22 cellular contexts compared by ENCODE assay signal in genomic region chr13:51818276-51818675, GRCh38. TPM values are rescaled to one million over a fixed set of nuclear protein-coding genes. Genes with fewer than 3 reads are reported as not detected.
DNase-seq lines count a peak whose midpoint lies in the region; FAIRE-seq and TF ChIP-seq lines count a peak whose summit lies in the region.
"Had no signal": no experiment of that assay in that cellular context is flagged by ENCODE, and none has a peak within 500 bp of the region (broad histone marks: within the 10 kb centered on the region; RNA-seq: fewer than 3 reads in every experiment).

No MANE protein-coding gene starts in this region.

- H3K4me2 ChIP-seq in OCI-LY3 (ENCODE audit: low read length), result peak overlapping the region; percentile 75
- H3K4me2 ChIP-seq: smooth muscle cell had no signal

- H3K27ac ChIP-seq in AG04450 (ENCODE audit: low read depth, low read length) (no peak overlapping the region), OCI-LY3 (ENCODE audit: low read length) (peak overlapping the region; percentile 69; the same call in 1 of the 2 replicates), endodermal cell (ENCODE audit: low read depth, low read length) (no peak overlapping the region)
- H3K27ac ChIP-seq: SK-N-MC, thyroid gland had no signal

- H3K4me3 Mint-ChIP-seq in endodermal cell, result no peak overlapping the region

- no peak for FAIRE-seq in H54 (lab: Jason Lieb, UNC)
- FAIRE-seq: G401.6 had no signal

- 0 out of 2 replicates have a peak, but pooled peaks have one; percentile 8 for TF ChIP-seq CTCF in AG04450 (IDR thresholded peaks at IDR 0.05; ENCODE audit: low read depth, low read length)
- TF ChIP-seq CTCF in BE2C (IDR thresholded peaks at IDR 0.05; ENCODE audit: low read depth, low read length), result peak; percentile 22; the same call in 1 of the 2 replicates
- TF ChIP-seq CTCF in OCI-LY3 (IDR thresholded peaks at IDR 0.05; ENCODE audit: low read depth, low read length), result peak; percentile 33
- TF ChIP-seq CTCF in endodermal cell (conservative IDR thresholded peaks at IDR 0.05), result peak; percentile 52

- no peaks in the 10 kb centered on the region for H3K9me3 ChIP-seq in AG04450 (ENCODE audit: control insufficient read depth, insufficient read depth, low read length)
- no peaks in the 10 kb centered on the region for H3K9me3 ChIP-seq in BE2C
- H3K9me3 ChIP-seq in OCI-LY3 (ENCODE audit: insufficient read depth, low read length), result no peaks in the 10 kb centered on the region
- H3K9me3 ChIP-seq in endodermal cell (ENCODE audit: control insufficient read depth, low read length), result no peaks in the 10 kb centered on the region
- H3K9me3 ChIP-seq: ascending aorta, thyroid gland had no signal

- peaks cover 3% of the 10 kb centered on the region for H3K27me3 Mint-ChIP-seq in endodermal cell (ENCODE audit: insufficient read depth)

- H3K4me3 ChIP-seq in AG04450 (ENCODE audit: low read depth, low read length) (no peak overlapping the region), BE2C (ENCODE audit: low read depth, low read length) (no peak overlapping the region), OCI-LY3 (ENCODE audit: low read length) (no peak overlapping the region), endodermal cell (ENCODE audit: low read length) (no peak overlapping the region)
- H3K4me3 ChIP-seq: ascending aorta, SK-N-MC, smooth muscle cell, thyroid gland had no signal

- no peaks in the 10 kb centered on the region for H3K36me3 Mint-ChIP-seq in endodermal cell (ENCODE audit: low read depth)

- H3K27me3 ChIP-seq in AG04450 (ENCODE audit: control insufficient read depth, insufficient read depth, low read length) (peaks cover 58% of the 10 kb centered on the region), BE2C (no peaks in the 10 kb centered on the region), OCI-LY3 (ENCODE audit: low read depth, low read length) (no peaks in the 10 kb centered on the region), endodermal cell (ENCODE audit: control insufficient read depth, insufficient read depth, low read length, poor library complexity, severe bottlenecking) (no peaks in the 10 kb centered on the region)
- H3K27me3 ChIP-seq: ascending aorta, thyroid gland had no signal

- H3K27ac Mint-ChIP-seq in endodermal cell, result no peak overlapping the region

- no peaks in the 10 kb centered on the region for H3K36me3 ChIP-seq in BE2C
- no peaks in the 10 kb centered on the region for H3K36me3 ChIP-seq in OCI-LY3 (replicated peaks; ENCODE audit: low read depth, low read length)
- H3K36me3 ChIP-seq in endodermal cell (ENCODE audit: control insufficient read depth, insufficient read depth, low read length), result no peaks in the 10 kb centered on the region
- H3K36me3 ChIP-seq: ascending aorta, thyroid gland had no signal

- H3K9ac ChIP-seq in OCI-LY3 (ENCODE audit: low read length) (no peak overlapping the region; the same call in 1 of the 2 replicates), endodermal cell (ENCODE audit: extremely low read depth, low read length, poor library complexity, severe bottlenecking) (no peak overlapping the region)

- H3K4me1 ChIP-seq in BE2C (no peaks in the 10 kb centered on the region; the same call in 1 of the 2 replicates), OCI-LY3 (ENCODE audit: low read length) (peaks cover 76% of the 10 kb centered on the region), endodermal cell (ENCODE audit: control insufficient read depth, insufficient read depth, low read length) (no peaks in the 10 kb centered on the region)

- peaks cover 27% of the 10 kb centered on the region for H3K4me1 Mint-ChIP-seq in endodermal cell

- CTCF ChIA-PET in AG04450 (lab: Charles Lee), result no interaction called here

- POLR2A ChIA-PET in AG04450 (lab: Yijun Ruan, JAX), result no interaction called here

- no peak overlapping the region for H2AFZ ChIP-seq in OCI-LY3 (ENCODE audit: low read depth, low read length)

- no peak for TF ChIP-seq POLR2A in H54 (IDR thresholded peaks at IDR 0.05; ENCODE audit: low read depth, low read length)

- DNase-seq in AG04450 (ENCODE audit: low read depth, low spot score) (no peak), BE2C (no peak), endodermal cell (no peak), NCI-H187 (lab: John Stamatoyannopoulos, UW) (no peak), H54 (ENCODE audit: insufficient read length, low spot score) (no peak), medulla oblongata (ENCODE audit: extremely low spot score) (no peak), AG20443 (ENCODE audit: low spot score) (no peak)
- DNase-seq: DMS 273 treated with DMSO at 0.1 percent for 48 hours, Karpas-422, mammary epithelial cell, NCI-H1105 treated with DMSO at 0.1 percent for 48 hours, thyroid gland had no signal

- WGBS in endodermal cell (ENCODE audit: insufficient coverage in 1 of 2, insufficient read length in 1 of 2), 2 experiments, result 90 to 100% methylated on average over 3 to 4 of the region's 4 CpGs

- no peaks in the 10 kb centered on the region for H4K20me1 ChIP-seq in OCI-LY3 (ENCODE audit: insufficient read depth, low read length)

- no peaks in the 10 kb centered on the region for H3K79me2 ChIP-seq in OCI-LY3 (ENCODE audit: low read length)

- H3K9me3 Mint-ChIP-seq in endodermal cell, result no peaks in the 10 kb centered on the region
- H3K9me3 Mint-ChIP-seq: activated T-helper 2 cell treated with anti-CD3 and anti-CD28 coated beads, Interferon-gamma antibody, Interleukin-2, Interleukin-4, amounts not matched to agents 10 μg/mL and 5 μg/mL and 100 μg/mL, durations not matched to agents 14 hours and 24 hours and 36 hours had no signal

RNA-seq across cellular contexts. Expression of gene DHRS12, which starts 14.3 kb away (rescaled TPM):
- 3.7 and 4.6 TPM in 2 replicates for polyA plus RNA-seq in AG04450 (2011; rRNA removed)
- 1.6 and 1.8 TPM in 2 replicates for polyA minus RNA-seq in AG04450 (2011; rRNA and poly(A)+ RNA removed)
- polyA plus RNA-seq in BE2C (2012; ENCODE audit: insufficient read depth, insufficient read length, low read depth), result 11.0 TPM
- 10 to 100 TPM; 13.8 to 19.8 TPM for total RNA-seq in endodermal cell
- polyA plus RNA-seq in endodermal cell (2013, experiment 1 of 2), result 18.1 TPM
- polyA plus RNA-seq in endodermal cell (2013, experiment 2 of 2), result 11.8 TPM

RNA-seq across cellular contexts. Expression of gene TMEM272, which starts 26.7 kb away (rescaled TPM):
- not detected in 2 replicates for polyA plus RNA-seq in AG04450 (2011; rRNA removed)
- polyA minus RNA-seq in AG04450 (2011; rRNA and poly(A)+ RNA removed), result not detected in 2 replicates
- not detected for polyA plus RNA-seq in BE2C (2012; ENCODE audit: insufficient read depth, insufficient read length, low read depth)
- under 1 TPM; 0.62 TPM for total RNA-seq in endodermal cell
- polyA plus RNA-seq in endodermal cell (2013, experiment 1 of 2), result 0.11 TPM
- polyA plus RNA-seq in endodermal cell (2013, experiment 2 of 2), result 0.58 TPM
- total RNA-seq: activated T-helper 2 cell treated with anti-CD3 and anti-CD28 coated beads, Interferon-gamma antibody, Interleukin-2, Interleukin-4, amounts not matched to agents 10 μg/mL and 5 μg/mL and 100 μg/mL, durations not matched to agents 14 hours and 24 hours and 36 hours; ascending aorta; HT-29; mammary epithelial cell; thyroid gland had no signal
- polyA plus RNA-seq: BJ, mammary epithelial cell had no signal

RNA-seq across cellular contexts. Expression of gene CCDC70, which starts 43.5 kb away (rescaled TPM):
- polyA plus RNA-seq in AG04450 (2011; rRNA removed), result not detected in 2 replicates
- not detected in 2 replicates for polyA minus RNA-seq in AG04450 (2011; rRNA and poly(A)+ RNA removed)
- not detected for polyA plus RNA-seq in BE2C (2012; ENCODE audit: insufficient read depth, insufficient read length, low read depth)
- total RNA-seq in endodermal cell, result not detected
- not detected for polyA plus RNA-seq in endodermal cell (2013, experiment 1 of 2)
- polyA plus RNA-seq in endodermal cell (2013, experiment 2 of 2), result not detected
- total RNA-seq: activated T-helper 2 cell treated with anti-CD3 and anti-CD28 coated beads, Interferon-gamma antibody, Interleukin-2, Interleukin-4, amounts not matched to agents 10 μg/mL and 5 μg/mL and 100 μg/mL, durations not matched to agents 14 hours and 24 hours and 36 hours; ascending aorta; cerebellum; HT-29; mammary epithelial cell; posterior vena cava; smooth muscle cell had no signal
- polyA plus RNA-seq: BJ, mammary epithelial cell, smooth muscle cell had no signal
